ENCODE assay signal across 22 cellular contexts in genomic region chr5:113311301-113311700, GRCh38.
"Had no signal": no experiment of that assay in that cellular context is flagged by ENCODE, and none has a peak within 500 bp of the region (broad histone marks: within the 10 kb centered on the region; RNA-seq: fewer than 3 reads in every experiment).

No MANE protein-coding gene starts in this region.

- H3K27ac Mint-ChIP-seq: activated B cell treated with CpG ODN at 0.5 μM for 24 hours; activated CD8-positive, alpha-beta memory T cell treated with anti-CD3 and anti-CD28 coated beads, Interleukin-2, amount 10 ng/mL, durations not matched to agents 7 days and 5 days; activated CD8-positive, alpha-beta T cell treated with anti-CD3 and anti-CD28 coated beads, Interleukin-2, amount 10 ng/mL, durations not matched to agents 7 days and 5 days; activated naive CD4-positive, alpha-beta T cell treated with anti-CD3 and anti-CD28 coated beads, Interleukin-2, amount 50 U/mL, for 72 hours; activated T-helper 2 cell treated with anti-CD3 and anti-CD28 coated beads, Interferon-gamma antibody, Interleukin-2, Interleukin-4, amounts not matched to agents 10 μg/mL and 5 μg/mL and 100 μg/mL, durations not matched to agents 14 hours and 24 hours and 36 hours; natural killer cell; neural progenitor cell; stimulated activated naive B cell treated with anti-CD40 and anti-IgM and Interleukin-4, amounts not matched to agents 10 μg/mL and 1 μg/mL and 100 μg/mL, for 72 hours had no signal

- H3K36me3 Mint-ChIP-seq: activated CD8-positive, alpha-beta memory T cell treated with anti-CD3 and anti-CD28 coated beads, Interleukin-2, amount 10 ng/mL, durations not matched to agents 7 days and 5 days; activated naive CD4-positive, alpha-beta T cell treated with anti-CD3 and anti-CD28 coated beads, Interleukin-2, amount 50 U/mL, for 72 hours; natural killer cell; neural progenitor cell had no signal

- H3K9me3 Mint-ChIP-seq: activated B cell treated with CpG ODN at 0.5 μM for 24 hours; activated naive CD4-positive, alpha-beta T cell treated with anti-CD3 and anti-CD28 coated beads, Interleukin-2, amount 50 U/mL, for 72 hours; activated T-helper 2 cell treated with anti-CD3 and anti-CD28 coated beads, Interferon-gamma antibody, Interleukin-2, Interleukin-4, amounts not matched to agents 10 μg/mL and 5 μg/mL and 100 μg/mL, durations not matched to agents 14 hours and 24 hours and 36 hours; natural killer cell; neural progenitor cell had no signal

- DNase-seq: activated B cell treated with CpG ODN at 0.5 μM for 24 hours; activated CD8-positive, alpha-beta memory T cell treated with anti-CD3 and anti-CD28 coated beads, Interleukin-2, amount 10 ng/mL, durations not matched to agents 7 days and 5 days; activated CD8-positive, alpha-beta T cell treated with anti-CD3 and anti-CD28 coated beads, Interleukin-2, amount 10 ng/mL, durations not matched to agents 7 days and 5 days; activated T-cell treated with anti-CD3 and anti-CD28 coated beads, Interleukin-2, amount 50 U/mL, for 48 hours; anterior cingulate cortex; cerebellar nuclear complex; colonic mucosa; effector CD8-positive, alpha-beta T cell; foreskin fibroblast; heart right ventricle; left ventricle myocardium inferior; mesendoderm; natural killer cell; occipital lobe; stimulated activated CD4-positive, alpha-beta T cell treated with anti-CD3 and anti-CD28 coated beads, Interleukin-15, amount 100 ng/mL, for 24 hours; stimulated activated CD4-positive, alpha-beta T cell treated with anti-CD3 and anti-CD28 coated beads, Interleukin-2, amount 100 ng/mL, for 24 hours; stimulated activated naive B cell treated with anti-CD40 and anti-IgM and Interleukin-4, amounts not matched to agents 10 μg/mL and 1 μg/mL and 100 μg/mL, for 72 hours; T-helper 2 cell; tibial artery had no signal

- H3K4me3 Mint-ChIP-seq: activated B cell treated with CpG ODN at 0.5 μM for 24 hours; activated CD8-positive, alpha-beta memory T cell treated with anti-CD3 and anti-CD28 coated beads, Interleukin-2, amount 10 ng/mL, durations not matched to agents 7 days and 5 days; activated CD8-positive, alpha-beta T cell treated with anti-CD3 and anti-CD28 coated beads, Interleukin-2, amount 10 ng/mL, durations not matched to agents 7 days and 5 days; natural killer cell; neural progenitor cell; stimulated activated naive B cell treated with anti-CD40 and anti-IgM and Interleukin-4, amounts not matched to agents 10 μg/mL and 1 μg/mL and 100 μg/mL, for 72 hours had no signal

- ATAC-seq: activated CD8-positive, alpha-beta memory T cell treated with anti-CD3 and anti-CD28 coated beads, Interleukin-2, amount 10 ng/mL, durations not matched to agents 7 days and 5 days; activated CD8-positive, alpha-beta T cell treated with anti-CD3 and anti-CD28 coated beads, Interleukin-2, amount 10 ng/mL, durations not matched to agents 7 days and 5 days; activated naive CD4-positive, alpha-beta T cell treated with anti-CD3 and anti-CD28 coated beads, Interleukin-2, amount 50 U/mL, for 72 hours; heart right ventricle; stimulated activated naive B cell treated with anti-CD40 and anti-IgM and Interleukin-4, amounts not matched to agents 10 μg/mL and 1 μg/mL and 100 μg/mL, for 72 hours had no signal

- H3K4me1 Mint-ChIP-seq: activated B cell treated with CpG ODN at 0.5 μM for 24 hours; activated CD8-positive, alpha-beta memory T cell treated with anti-CD3 and anti-CD28 coated beads, Interleukin-2, amount 10 ng/mL, durations not matched to agents 7 days and 5 days; natural killer cell; neural progenitor cell; stimulated activated naive B cell treated with anti-CD40 and anti-IgM and Interleukin-4, amounts not matched to agents 10 μg/mL and 1 μg/mL and 100 μg/mL, for 72 hours had no signal
